In the genomic region with DNA sequence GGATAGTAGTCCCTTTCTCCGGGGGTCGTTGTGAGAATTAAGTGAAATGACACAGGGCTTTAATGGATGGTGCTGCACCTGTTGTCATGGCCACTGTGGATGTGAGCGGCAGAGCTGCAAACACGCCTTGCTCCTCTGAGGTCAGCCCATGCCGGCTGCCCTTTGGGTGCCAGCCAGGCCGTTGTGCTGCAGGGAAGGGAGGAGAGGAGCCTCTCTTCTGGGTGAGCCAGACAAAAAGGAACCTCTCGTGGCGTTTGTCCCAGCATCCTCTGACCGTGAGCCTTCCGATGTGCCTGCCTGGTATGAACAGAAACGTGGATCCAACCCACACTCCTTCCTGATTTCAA, we compare ENCODE assay signal across 12 cellular contexts.
A peak's percentile ranks its signal among the peaks of the same experiment; 100 is the strongest.
DNase-seq lines count a peak whose midpoint lies in the region; ATAC-seq and TF ChIP-seq lines count a peak whose summit lies in the region.
"Had no signal": no experiment of that assay in that cellular context is flagged by ENCODE, and none has a peak within 500 bp of the region (broad histone marks: within the 10 kb centered on the region; RNA-seq: fewer than 3 reads in every experiment).

No MANE protein-coding gene starts in this region.

- no peaks in the 10 kb centered on the region for H3K9me3 ChIP-seq in endodermal cell (ENCODE audit: control insufficient read depth, low read length)
- H3K9me3 ChIP-seq in skeletal muscle tissue (ENCODE audit: control insufficient read depth in 3 of 3, low read length in 3 of 3): no peaks in the 10 kb centered on the region
- H3K9me3 ChIP-seq: BLaER1 had no signal

- TF ChIP-seq CTCF in RWPE1 (conservative IDR thresholded peaks at IDR 0.05; ENCODE audit: low read depth) (no peak), endodermal cell (conservative IDR thresholded peaks at IDR 0.05) (no peak), mesothelial cell of epicardium (IDR thresholded peaks at IDR 0.05; ENCODE audit: unreplicated experiment) (no peak)

- H3K4me1 ChIP-seq in endodermal cell (ENCODE audit: control insufficient read depth, insufficient read depth, low read length) (peaks cover 13% of the 10 kb centered on the region), skeletal muscle tissue (ENCODE audit: control insufficient read depth in 3 of 3, insufficient read depth in 3 of 3, low read length in 3 of 3) (peaks cover 9 to 20% (median 16%) of the 10 kb centered on the region in 3 donors)

- H3K36me3 ChIP-seq in endodermal cell (ENCODE audit: control insufficient read depth, insufficient read depth, low read length) (no peaks in the 10 kb centered on the region), skeletal muscle tissue (ENCODE audit: control insufficient read depth in 3 of 3, insufficient read depth in 3 of 3, low read length in 3 of 3) (no peaks in the 10 kb centered on the region)
- H3K36me3 ChIP-seq: BLaER1 had no signal

- H3K27ac Mint-ChIP-seq in endodermal cell (no peak overlapping the region), mesothelial cell of epicardium (peak overlapping the region; percentile 80)
- H3K27ac Mint-ChIP-seq: activated T-cell treated with anti-CD3 and anti-CD28 coated beads, Interleukin-2, amount 50 U/mL, for 24 hours had no signal

- no peak for ATAC-seq in GM18907 (IDR thresholded peaks at IDR 0.05; ENCODE audit: unreplicated experiment)
- ATAC-seq: GM12878 had no signal

- H3K9ac ChIP-seq in endodermal cell (ENCODE audit: extremely low read depth, low read length, poor library complexity, severe bottlenecking) (no peak overlapping the region), skeletal muscle tissue (ENCODE audit: low read depth in 1 of 3, low read length in 3 of 3) (no peak overlapping the region)

- POLR2A ChIA-PET in RWPE1 (lab: Yijun Ruan, JAX; ENCODE audit: low non-redundant PET): no interaction called here

- H3K4me3 ChIP-seq in endodermal cell (ENCODE audit: low read length): no peak overlapping the region
- peak overlapping the region in 1 of 3 donors; percentile 13 for H3K4me3 ChIP-seq in skeletal muscle tissue (ENCODE audit: low read length in 3 of 3)
- H3K4me3 ChIP-seq: BLaER1, GM12878 had no signal

- no peaks in the 10 kb centered on the region for H3K36me3 Mint-ChIP-seq in endodermal cell (ENCODE audit: low read depth)
- no peaks in the 10 kb centered on the region for H3K36me3 Mint-ChIP-seq in mesothelial cell of epicardium

- peaks cover 7% of the 10 kb centered on the region for H3K4me1 Mint-ChIP-seq in endodermal cell
- H3K4me1 Mint-ChIP-seq in mesothelial cell of epicardium: peaks cover 54% of the 10 kb centered on the region

- H3K4me3 Mint-ChIP-seq in endodermal cell: no peak overlapping the region
- no peak overlapping the region for H3K4me3 Mint-ChIP-seq in mesothelial cell of epicardium
- H3K4me3 Mint-ChIP-seq: activated T-cell treated with anti-CD3 and anti-CD28 coated beads, Interleukin-2, amount 50 U/mL, for 24 hours had no signal

- WGBS in endodermal cell (ENCODE audit: insufficient coverage in 1 of 2, insufficient read length in 1 of 2), 2 experiments: 89 to 100% methylated on average over 8 to 11 of the region's 11 CpGs

- CTCF ChIA-PET in RWPE1 (lab: Yijun Ruan, JAX): no interaction called here

- no peaks in the 10 kb centered on the region for H3K9me3 Mint-ChIP-seq in endodermal cell
- H3K9me3 Mint-ChIP-seq in mesothelial cell of epicardium: peaks cover 4% of the 10 kb centered on the region
- H3K9me3 Mint-ChIP-seq: activated T-cell treated with anti-CD3 and anti-CD28 coated beads, Interleukin-2, amount 50 U/mL, for 24 hours had no signal

- DNase-seq in RWPE1 (ENCODE audit: low spot score): no peak
- DNase-seq in endodermal cell: peak; percentile 36
- peak in 1 of 2 experiments; percentile 37 for DNase-seq in mesothelial cell of epicardium (ENCODE audit: low spot score in 2 of 2, unreplicated experiment in 2 of 2)
- DNase-seq in activated CD4-positive, CD25-positive, alpha-beta regulatory T cell treated with anti-CD3 and anti-CD28 coated beads, Interleukin-2, amount 50 U/mL, for 72 hours: no peak
- no peak for DNase-seq in NCI-H2107 (lab: John Stamatoyannopoulos, UW)
- DNase-seq in NCI-H2171 treated with DMSO at 0.1 percent for 48 hours (lab: John Stamatoyannopoulos, UW): no peak
- DNase-seq: NCI-H1105 had no signal

- no peaks in the 10 kb centered on the region for H3K27me3 ChIP-seq in endodermal cell (ENCODE audit: control insufficient read depth, insufficient read depth, low read length, poor library complexity, severe bottlenecking)
- H3K27me3 ChIP-seq in skeletal muscle tissue (ENCODE audit: control insufficient read depth in 3 of 3, insufficient read depth in 3 of 3, low read length in 3 of 3): peaks cover 0 to 4% (median 0%) of the 10 kb centered on the region in 3 donors
- H3K27me3 ChIP-seq: BLaER1 had no signal

- H3K27ac ChIP-seq in RWPE1 (peak overlapping the region; percentile 38; the same call in 1 of the 2 replicates), endodermal cell (ENCODE audit: low read depth, low read length) (no peak overlapping the region), skeletal muscle tissue (ENCODE audit: low read depth, low read length) (peak overlapping the region; percentile 44)

- H3K27me3 Mint-ChIP-seq in endodermal cell (ENCODE audit: insufficient read depth) (peaks cover 1% of the 10 kb centered on the region), mesothelial cell of epicardium (ENCODE audit: low read depth) (no peaks in the 10 kb centered on the region)
- H3K27me3 Mint-ChIP-seq: activated T-cell treated with anti-CD3 and anti-CD28 coated beads, Interleukin-2, amount 50 U/mL, for 24 hours had no signal
